26 cellular contexts compared by ENCODE assay signal in genomic region chr19:19416280-19416679, GRCh38. TPM values are rescaled to one million over a fixed set of nuclear protein-coding genes. Genes with fewer than 3 reads are reported as not detected.
DNase-seq lines count a peak whose midpoint lies in the region; ATAC-seq and TF ChIP-seq lines count a peak whose summit lies in the region.
"Had no signal": no experiment of that assay in that cellular context is flagged by ENCODE, and none has a peak within 500 bp of the region (broad histone marks: within the 10 kb centered on the region; RNA-seq: fewer than 3 reads in every experiment).

No MANE protein-coding gene starts in this region.

- peak overlapping the region; percentile 33 for H3K4me3 Mint-ChIP-seq in central memory CD8-positive, alpha-beta T cell
- H3K4me3 Mint-ChIP-seq in natural killer cell, result no peak overlapping the region
- H3K4me3 Mint-ChIP-seq: activated naive CD4-positive, alpha-beta T cell treated with anti-CD3 and anti-CD28 coated beads for 36 hours; activated T-cell treated with anti-CD3 and anti-CD28 coated beads, Interleukin-2, amount 50 U/mL, for 4 hours; memory B cell; stimulated activated memory B cell treated with anti-CD40 and anti-IgM and Interleukin-4, amounts not matched to agents 10 μg/mL and 1 μg/mL and 100 μg/mL, for 72 hours had no signal

- H3K9ac ChIP-seq in BLaER1 treated with 17β-estradiol and CSF1 and Interleukin-3, amounts not matched to agents 10 nM and 100 nM, result no peak overlapping the region
- H3K9ac ChIP-seq in GM23248, result no peak overlapping the region

- H3K79me2 ChIP-seq in GM23248 (ENCODE audit: insufficient read depth), result peaks cover 100% of the 10 kb centered on the region

- peaks cover 20% of the 10 kb centered on the region for H3K36me3 Mint-ChIP-seq in central memory CD8-positive, alpha-beta T cell (ENCODE audit: insufficient read depth)
- H3K36me3 Mint-ChIP-seq in natural killer cell, result no peaks in the 10 kb centered on the region
- H3K36me3 Mint-ChIP-seq: memory B cell had no signal

- peaks cover 10 to 56% (median 29%) of the 10 kb centered on the region in 11 experiments; a peak in 18 of 22 replicates for H3K36me3 ChIP-seq in BLaER1 treated with 17β-estradiol and CSF1 and Interleukin-3, amounts not matched to agents 10 nM and 100 nM
- no peaks in the 10 kb centered on the region for H3K36me3 ChIP-seq in GM23248 (ENCODE audit: low read depth)

- no peaks in the 10 kb centered on the region for H3F3A ChIP-seq in GM23248 (ENCODE audit: insufficient read depth)

- intact Hi-C loops in natural killer cell (cut with micrococcal nuclease), result no loop called here
- intact Hi-C loops in Right ventricle myocardium superior (cut with DNase I), result no loop called here

- no peaks in the 10 kb centered on the region for H3K9me3 ChIP-seq in BLaER1 treated with 17β-estradiol and CSF1 and Interleukin-3, amounts not matched to agents 10 nM and 100 nM (replicated peaks in 1 of 11)
- H3K9me3 ChIP-seq in GM23248 (ENCODE audit: low read depth), result no peaks in the 10 kb centered on the region
- H3K9me3 ChIP-seq: heart right ventricle, spleen, testis had no signal

- H3K27me3 Mint-ChIP-seq in central memory CD8-positive, alpha-beta T cell, result no peaks in the 10 kb centered on the region
- H3K27me3 Mint-ChIP-seq in natural killer cell (ENCODE audit: low read depth in 2 of 2), result no peaks in the 10 kb centered on the region
- H3K27me3 Mint-ChIP-seq: memory B cell; stimulated activated memory B cell treated with anti-CD40 and anti-IgM and Interleukin-4, amounts not matched to agents 10 μg/mL and 1 μg/mL and 100 μg/mL, for 72 hours had no signal

- DNase-seq in GM23248, result peak; percentile 26
- no peak for DNase-seq in central memory CD8-positive, alpha-beta T cell (ENCODE audit: low spot score in 2 of 2)
- no peak for DNase-seq in natural killer cell
- no peak for DNase-seq in middle frontal gyrus (ENCODE audit: extremely low spot score, low spot score)
- no peak for DNase-seq in Right ventricle myocardium superior
- no peak for DNase-seq in NCI-H1436 treated with DMSO at 0.1 percent for 48 hours (lab: John Stamatoyannopoulos, UW)
- DNase-seq: activated naive CD4-positive, alpha-beta T cell treated with anti-CD3 and anti-CD28 coated beads for 36 hours; activated T-cell treated with anti-CD3 and anti-CD28 coated beads, Interleukin-2, amount 50 U/mL, for 4 hours; DMS 273 treated with DMSO at 0.1 percent for 48 hours; dorsolateral prefrontal cortex; heart right ventricle; KG1; left colon; NCI-H146; NCI-H510A treated with DMSO at 0.1 percent for 48 hours; PC-3; SHP77; stimulated activated CD4-positive, alpha-beta T cell treated with anti-CD3 and anti-CD28 coated beads, Interleukin-2, amount 100 ng/mL, for 48 hours; testis had no signal

- H3K4me1 Mint-ChIP-seq in central memory CD8-positive, alpha-beta T cell, result peaks cover 69% of the 10 kb centered on the region
- peaks cover 65 to 67% of the 10 kb centered on the region in 2 donors for H3K4me1 Mint-ChIP-seq in natural killer cell

- no peak overlapping the region for H3K4me3 ChIP-seq in BLaER1 treated with 17β-estradiol and CSF1 and Interleukin-3, amounts not matched to agents 10 nM and 100 nM
- no peak overlapping the region for H3K4me3 ChIP-seq in GM23248
- H3K4me3 ChIP-seq: dorsolateral prefrontal cortex, heart right ventricle, spleen, testis had no signal

- no peak overlapping the region for H2AFZ ChIP-seq in GM23248

- H3K27ac Mint-ChIP-seq in central memory CD8-positive, alpha-beta T cell (ENCODE audit: low read depth), result no peak overlapping the region
- peak overlapping the region; percentile 75 to 76 for H3K27ac Mint-ChIP-seq in natural killer cell
- H3K27ac Mint-ChIP-seq: activated naive CD4-positive, alpha-beta T cell treated with anti-CD3 and anti-CD28 coated beads for 36 hours; stimulated activated memory B cell treated with anti-CD40 and anti-IgM and Interleukin-4, amounts not matched to agents 10 μg/mL and 1 μg/mL and 100 μg/mL, for 72 hours had no signal

- no peak for ATAC-seq in central memory CD8-positive, alpha-beta T cell (replicated peaks; ENCODE audit: extremely low read depth, poor library complexity, severe bottlenecking)
- no peak for ATAC-seq in natural killer cell
- ATAC-seq in HG02642 (IDR thresholded peaks at IDR 0.05; ENCODE audit: poor library complexity, unreplicated experiment), result no peak
- ATAC-seq in Right ventricle myocardium superior (ENCODE audit: poor library complexity), result no peak
- ATAC-seq: activated CD4-positive, CD25-positive, alpha-beta regulatory T cell treated with anti-CD3 and anti-CD28 coated beads, Interleukin-2, amount 50 U/mL, for 24 hours; activated T-cell treated with anti-CD3 and anti-CD28 coated beads, Interleukin-2, amount 50 U/mL, for 4 hours; heart right ventricle; left colon; PC-3; stimulated activated memory B cell treated with anti-CD40 and anti-IgM and Interleukin-4, amounts not matched to agents 10 μg/mL and 1 μg/mL and 100 μg/mL, for 72 hours had no signal

- H3K9me2 ChIP-seq in GM23248 (ENCODE audit: insufficient read depth), result no peaks in the 10 kb centered on the region

- peaks cover 100% of the 10 kb centered on the region in 11 experiments for H4K20me1 ChIP-seq in BLaER1 treated with 17β-estradiol and CSF1 and Interleukin-3, amounts not matched to agents 10 nM and 100 nM
- H4K20me1 ChIP-seq in GM23248 (ENCODE audit: insufficient read depth), result peaks cover 17% of the 10 kb centered on the region

- 95 to 100% methylated on average over 1 of the region's 1 CpG for WGBS in GM23248 (ENCODE audit: low coverage in 1 of 2, low lambda C conversion rate in 2 of 2, missing lambda C conversion rate in 2 of 2), 2 experiments

- H3K9me3 Mint-ChIP-seq in central memory CD8-positive, alpha-beta T cell, result no peaks in the 10 kb centered on the region
- peaks cover 0 to 2% of the 10 kb centered on the region in 2 donors for H3K9me3 Mint-ChIP-seq in natural killer cell
- H3K9me3 Mint-ChIP-seq: activated naive CD4-positive, alpha-beta T cell treated with anti-CD3 and anti-CD28 coated beads for 36 hours; activated T-cell treated with anti-CD3 and anti-CD28 coated beads, Interleukin-2, amount 50 U/mL, for 4 hours; memory B cell; stimulated activated memory B cell treated with anti-CD40 and anti-IgM and Interleukin-4, amounts not matched to agents 10 μg/mL and 1 μg/mL and 100 μg/mL, for 72 hours had no signal

- TF ChIP-seq CTCF in natural killer cell (IDR thresholded peaks at IDR 0.05), result no peak

- H3K4me1 ChIP-seq in BLaER1 treated with 17β-estradiol and CSF1 and Interleukin-3, amounts not matched to agents 10 nM and 100 nM, result peaks cover 59 to 88% (median 76%) of the 10 kb centered on the region in 10 experiments
- H3K4me1 ChIP-seq in GM23248 (ENCODE audit: insufficient read depth), result no peaks in the 10 kb centered on the region

- in situ Hi-C loops in GM23248 (cut with MboI), result no loop called here

- peak overlapping the region; percentile 54 to 96 (median 83) for H3K4me2 ChIP-seq in BLaER1 treated with 17β-estradiol and CSF1 and Interleukin-3, amounts not matched to agents 10 nM and 100 nM
- H3K4me2 ChIP-seq in GM23248 (ENCODE audit: unreplicated experiment), result no peak overlapping the region

- H3K27ac ChIP-seq in BLaER1 treated with 17β-estradiol and CSF1 and Interleukin-3, amounts not matched to agents 10 nM and 100 nM, result no peak overlapping the region
- no peak overlapping the region for H3K27ac ChIP-seq in GM23248
- H3K27ac ChIP-seq: C4-2B, dorsolateral prefrontal cortex, heart right ventricle, spleen, testis had no signal

- no peaks in the 10 kb centered on the region for H3K27me3 ChIP-seq in BLaER1 treated with 17β-estradiol and CSF1 and Interleukin-3, amounts not matched to agents 10 nM and 100 nM
- H3K27me3 ChIP-seq in GM23248 (replicated peaks; ENCODE audit: insufficient read depth), result no peaks in the 10 kb centered on the region
- H3K27me3 ChIP-seq: dorsolateral prefrontal cortex, heart right ventricle, spleen, testis had no signal

RNA-seq across cellular contexts. Expression of gene GATAD2A, which starts 10.8 kb away (rescaled TPM):
- 42.7 and 52.1 TPM in 2 replicates for total RNA-seq in GM23248 (2014; rRNA removed; shearing (Covaris generic))
- 13.9 and 15.4 TPM in 2 replicates for polyA plus RNA-seq in GM23248 (2016; fragmentation: Nextera tagmentation; extraction: Ambion mirVana)
- total RNA-seq in natural killer cell (100 to 1,000 TPM; 209 to 232 (median 230) TPM), Right ventricle myocardium superior (24.3 TPM)
